16 cellular contexts compared by ENCODE assay signal in genomic region chr7:80635998-80636397, GRCh38. TPM values are rescaled to one million over a fixed set of nuclear protein-coding genes. Genes with fewer than 3 reads are reported as not detected.
"Had no signal": no experiment of that assay in that cellular context is flagged by ENCODE, and none has a peak within 500 bp of the region (broad histone marks: within the 10 kb centered on the region; RNA-seq: fewer than 3 reads in every experiment).

No MANE protein-coding gene starts in this region.

- ATAC-seq: mucosa of descending colon; naive thymus-derived CD4-positive, alpha-beta T cell; pancreas had no signal

- H3K36me3 ChIP-seq: esophagus squamous epithelium, pancreas, transverse colon had no signal

- H3K4me3 ChIP-seq: esophagus squamous epithelium, mucosa of descending colon, pancreas, skin epidermis, transverse colon had no signal

- DNase-seq: activated CD4-positive, alpha-beta T cell treated with anti-CD3 and anti-CD28 coated beads, Interleukin-2, amount 10 ng/mL, durations not matched to agents 7 days and 5 days; activated CD8-positive, alpha-beta memory T cell treated with anti-CD3 and anti-CD28 coated beads, Interleukin-2, amount 50 U/mL, for 48 hours; activated gamma-delta T cell treated with Interleukin-2 at 50 U/mL for 16 hours; amygdala; cortex of kidney; effector CD8-positive, alpha-beta T cell; esophagus squamous epithelium; head of caudate nucleus; mucosa of descending colon; naive thymus-derived CD4-positive, alpha-beta T cell; pancreas; stimulated activated CD4-positive, alpha-beta T cell treated with anti-CD3 and anti-CD28 coated beads, Interleukin-4, amount 100 ng/mL, for 4 hours; stimulated activated CD8-positive, alpha-beta memory T cell treated with anti-CD3 and anti-CD28 coated beads, Interleukin-4, amount 100 ng/mL, for 48 hours; stimulated activated naive CD4-positive, alpha-beta T cell treated with Interleukin-2 at 50 U/mL for 16 hours; transverse colon had no signal

- H3K9me3 ChIP-seq: esophagus squamous epithelium, mucosa of descending colon, pancreas, transverse colon had no signal

- H3K27me3 ChIP-seq: esophagus squamous epithelium, pancreas, transverse colon had no signal

- H3K27ac ChIP-seq: esophagus squamous epithelium, pancreas, transverse colon had no signal

RNA-seq across cellular contexts. Expression of gene CD36, which starts 2.4 kb away (rescaled TPM):
- total RNA-seq: activated CD4-positive, alpha-beta T cell treated with anti-CD3 and anti-CD28 coated beads, Interleukin-2, amount 10 ng/mL, durations not matched to agents 7 days and 5 days had no signal
